Comparison of ENCODE assay signal across 9 cellular contexts in genomic region chr2:216555274-216555673, GRCh38. TPM values are rescaled to one million over a fixed set of nuclear protein-coding genes. Genes with fewer than 3 reads are reported as not detected.
DNase-seq lines count a peak whose midpoint lies in the region; ATAC-seq and TF ChIP-seq lines count a peak whose summit lies in the region.
"Had no signal": no experiment of that assay in that cellular context is flagged by ENCODE, and none has a peak within 500 bp of the region (broad histone marks: within the 10 kb centered on the region; RNA-seq: fewer than 3 reads in every experiment).

No MANE protein-coding gene starts in this region.

- H3K4me1 Mint-ChIP-seq in HFFc6 (ENCODE audit: low read depth): peaks cover 65% of the 10 kb centered on the region
- peaks cover 2 to 12% of the 10 kb centered on the region in 2 donors for H3K4me1 Mint-ChIP-seq in stimulated activated naive B cell treated with anti-CD40 and anti-IgM and Interleukin-4, amounts not matched to agents 10 μg/mL and 1 μg/mL and 100 μg/mL, for 72 hours
- peaks cover 6% of the 10 kb centered on the region for H3K4me1 Mint-ChIP-seq in progenitor cell of endocrine pancreas (ENCODE audit: low read depth)

- no peak overlapping the region for H3K4me3 Mint-ChIP-seq in HFFc6
- no peak overlapping the region for H3K4me3 Mint-ChIP-seq in stimulated activated naive B cell treated with anti-CD40 and anti-IgM and Interleukin-4, amounts not matched to agents 10 μg/mL and 1 μg/mL and 100 μg/mL, for 72 hours
- no peak overlapping the region for H3K4me3 Mint-ChIP-seq in progenitor cell of endocrine pancreas (ENCODE audit: low read depth)

- ATAC-seq in SK-N-SH treated with all-trans-retinoic acid at 6 μM for 48 hours (peak; percentile 45), Right ventricle myocardium inferior (peak; percentile 82)
- peak; percentile 46 to 47 for ATAC-seq in stimulated activated naive B cell treated with anti-CD40 and anti-IgM and Interleukin-4, amounts not matched to agents 10 μg/mL and 1 μg/mL and 100 μg/mL, for 72 hours (replicated peaks)

- H3K27ac Mint-ChIP-seq in HFFc6: no peak overlapping the region
- no peak overlapping the region for H3K27ac Mint-ChIP-seq in stimulated activated naive B cell treated with anti-CD40 and anti-IgM and Interleukin-4, amounts not matched to agents 10 μg/mL and 1 μg/mL and 100 μg/mL, for 72 hours
- no peak overlapping the region for H3K27ac Mint-ChIP-seq in progenitor cell of endocrine pancreas

- intact Hi-C loops in Right ventricle myocardium inferior (cut with DNase I): no loop called here

- H3K27me3 Mint-ChIP-seq in HFFc6 (ENCODE audit: insufficient read depth): peaks cover 2% of the 10 kb centered on the region; the same call in 1 of the 2 replicates
- peaks cover 22 to 26% of the 10 kb centered on the region in 2 donors for H3K27me3 Mint-ChIP-seq in stimulated activated naive B cell treated with anti-CD40 and anti-IgM and Interleukin-4, amounts not matched to agents 10 μg/mL and 1 μg/mL and 100 μg/mL, for 72 hours
- peaks cover 2% of the 10 kb centered on the region for H3K27me3 Mint-ChIP-seq in progenitor cell of endocrine pancreas

- DNase-seq in HFFc6: peak; percentile 34
- peak; percentile 74 for DNase-seq in Right ventricle myocardium inferior (ENCODE audit: missing footprints)
- DNase-seq in stimulated activated naive B cell treated with anti-CD40 and anti-IgM and Interleukin-4, amounts not matched to agents 10 μg/mL and 1 μg/mL and 100 μg/mL, for 72 hours: no peak
- DNase-seq in activated CD8-positive, alpha-beta memory T cell treated with anti-CD3 and anti-CD28 coated beads, Interleukin-2, amount 50 U/mL, for 48 hours: no peak
- no peak for DNase-seq in activated CD4-positive, alpha-beta T cell treated with anti-CD3 and anti-CD28 coated beads, Interleukin-2, amount 50 U/mL, for 4 hours
- no peak for DNase-seq in progenitor cell of endocrine pancreas (ENCODE audit: low spot score, unreplicated experiment)
- DNase-seq in NCI-H1048 (lab: John Stamatoyannopoulos, UW): no peak
- DNase-seq: NCI-H526 had no signal

- H3K36me3 Mint-ChIP-seq in HFFc6 (ENCODE audit: low read depth) (no peaks in the 10 kb centered on the region), progenitor cell of endocrine pancreas (ENCODE audit: insufficient read depth) (no peaks in the 10 kb centered on the region)
- H3K36me3 Mint-ChIP-seq in stimulated activated naive B cell treated with anti-CD40 and anti-IgM and Interleukin-4, amounts not matched to agents 10 μg/mL and 1 μg/mL and 100 μg/mL, for 72 hours: peaks cover 0 to 1% of the 10 kb centered on the region in 2 donors

- no peaks in the 10 kb centered on the region for H3K9me3 Mint-ChIP-seq in HFFc6
- H3K9me3 Mint-ChIP-seq in stimulated activated naive B cell treated with anti-CD40 and anti-IgM and Interleukin-4, amounts not matched to agents 10 μg/mL and 1 μg/mL and 100 μg/mL, for 72 hours: no peaks in the 10 kb centered on the region
- H3K9me3 Mint-ChIP-seq in progenitor cell of endocrine pancreas (ENCODE audit: low read depth): no peaks in the 10 kb centered on the region

- TF ChIP-seq CTCF in HFFc6 (IDR thresholded peaks at IDR 0.05): no peak
- TF ChIP-seq CTCF in progenitor cell of endocrine pancreas (IDR thresholded peaks at IDR 0.05; ENCODE audit: unreplicated experiment): no peak

TF ChIP-seq in SK-N-SH treated with all-trans-retinoic acid at 6 μM for 48 hours, 23 proteins besides CTCF, POLR2A, EP300 and RAD21:
- TF ChIP-seq ESRRG (CRISPR knock-in tag; IDR thresholded peaks at IDR 0.05) (no peak), ZFP3 (CRISPR knock-in tag; IDR thresholded peaks at IDR 0.05) (0 out of 2 replicates have a peak, but pooled peaks have one; percentile 31)

RNA-seq across cellular contexts. Expression of gene RPL37A, which starts 56.6 kb away (rescaled TPM):
- 1,000 to 10,000 TPM; 1,992 to 3,122 (median 2,808) TPM for total RNA-seq in HFFc6 (2021; fragmentation: NEBNext Ultra II Directional; extraction: Animal tissue kit (Norgen Biotek cat#: 25700))
- total RNA-seq in Right ventricle myocardium inferior: 2,083 TPM
- total RNA-seq in progenitor cell of endocrine pancreas: 2,606 and 2,721 TPM in 2 replicates

Comparison
In these comparisons a context has a peak if more than half of its experiments do, and no peak if none do; other contexts are left out.
1. DNase-seq: peak in HFFc6 (single experiment) and Right ventricle myocardium inferior (single experiment); none in stimulated activated naive B cell treated with anti-CD40 and anti-IgM and Interleukin-4, amounts not matched to agents 10 μg/mL and 1 μg/mL and 100 μg/mL, for 72 hours (single experiment), activated CD8-positive, alpha-beta memory T cell treated with anti-CD3 and anti-CD28 coated beads, Interleukin-2, amount 50 U/mL, for 48 hours (single experiment), activated CD4-positive, alpha-beta T cell treated with anti-CD3 and anti-CD28 coated beads, Interleukin-2, amount 50 U/mL, for 4 hours (0 of 2), progenitor cell of endocrine pancreas (single experiment) and NCI-H1048 (single experiment).
2. Peak in every context shown above with its lines, with median percentiles within 50 percentile points of each other: ATAC-seq.